In the genomic region with DNA sequence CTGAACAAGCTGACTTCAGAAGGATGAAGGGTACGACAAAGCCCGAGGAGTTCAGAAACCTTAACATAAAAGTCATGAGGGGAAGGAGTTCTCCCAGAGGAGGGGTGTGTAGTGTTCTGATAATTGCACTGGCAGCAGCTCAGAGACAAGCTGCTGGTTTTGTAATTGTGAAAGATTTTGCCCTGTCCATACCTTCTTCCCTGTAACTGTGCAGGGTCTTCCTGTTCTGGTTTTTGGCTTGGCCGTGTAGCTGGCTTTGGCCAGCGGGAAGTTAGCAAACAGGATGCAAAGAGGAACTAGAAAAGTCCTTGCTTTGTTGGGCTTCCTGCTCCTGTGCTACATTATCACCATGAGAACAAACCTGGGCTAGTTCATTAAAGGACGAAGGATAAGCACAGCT, we compare ENCODE assay signal across 20 cellular contexts.
DNase-seq lines count a peak whose midpoint lies in the region; ATAC-seq lines count a peak whose summit lies in the region.
"Had no signal": no experiment of that assay in that cellular context is flagged by ENCODE, and none has a peak within 500 bp of the region (broad histone marks: within the 10 kb centered on the region; RNA-seq: fewer than 3 reads in every experiment).

No MANE protein-coding gene starts in this region.

- ATAC-seq in Right ventricle myocardium inferior = peak; percentile 33
- ATAC-seq in sciatic nerve = peak; percentile 59
- no peak for ATAC-seq in GM18519 (IDR thresholded peaks at IDR 0.05; ENCODE audit: low FRiP score, unreplicated experiment)
- ATAC-seq in GM21737 (IDR thresholded peaks at IDR 0.05; ENCODE audit: unreplicated experiment) = no peak
- ATAC-seq: psoas muscle, SK-N-SH treated with all-trans-retinoic acid at 6 μM for 48 hours had no signal

- intact Hi-C loops in Right ventricle myocardium inferior (cut with DNase I) = no loop called here
- intact Hi-C loops in cardiac septum (cut with DNase I) = no loop called here
- intact Hi-C loops in dendritic cell treated with granulocyte-macrophage colony-stimulating factor and Interleukin-4, amounts not matched to agents 40 ng/mL and 50 ng/mL, for 4 days (cut with micrococcal nuclease) = no loop called here
- intact Hi-C loops in sciatic nerve (cut with DNase I) = no loop called here
- intact Hi-C loops in posterior vena cava (cut with DNase I) = no loop called here

- H3K27ac Mint-ChIP-seq in dendritic cell treated with granulocyte-macrophage colony-stimulating factor and Interleukin-4, amounts not matched to agents 40 ng/mL and 50 ng/mL, for 4 days = peak overlapping the region; percentile 61
- H3K27ac Mint-ChIP-seq: activated CD4-positive, alpha-beta T cell treated with anti-CD3 and anti-CD28 coated beads, Interleukin-2, amount 10 ng/mL, durations not matched to agents 24 days and 14 days; activated naive CD8-positive, alpha-beta T cell; mesothelial cell of epicardium; nephron progenitor cell had no signal

- no peak overlapping the region for H3K4me3 Mint-ChIP-seq in dendritic cell treated with granulocyte-macrophage colony-stimulating factor and Interleukin-4, amounts not matched to agents 40 ng/mL and 50 ng/mL, for 4 days
- H3K4me3 Mint-ChIP-seq: activated CD4-positive, alpha-beta T cell treated with anti-CD3 and anti-CD28 coated beads, Interleukin-2, amount 10 ng/mL, durations not matched to agents 24 days and 14 days; activated naive CD8-positive, alpha-beta T cell; mesothelial cell of epicardium; nephron progenitor cell had no signal

- peaks cover 8% of the 10 kb centered on the region for H3K9me3 Mint-ChIP-seq in dendritic cell treated with granulocyte-macrophage colony-stimulating factor and Interleukin-4, amounts not matched to agents 40 ng/mL and 50 ng/mL, for 4 days
- H3K9me3 Mint-ChIP-seq: nephron progenitor cell had no signal

- no peaks in the 10 kb centered on the region for H3K36me3 Mint-ChIP-seq in dendritic cell treated with granulocyte-macrophage colony-stimulating factor and Interleukin-4, amounts not matched to agents 40 ng/mL and 50 ng/mL, for 4 days (ENCODE audit: low read depth)
- H3K36me3 Mint-ChIP-seq: mesothelial cell of epicardium had no signal

- peaks cover 4% of the 10 kb centered on the region for H3K27me3 Mint-ChIP-seq in dendritic cell treated with granulocyte-macrophage colony-stimulating factor and Interleukin-4, amounts not matched to agents 40 ng/mL and 50 ng/mL, for 4 days
- H3K27me3 Mint-ChIP-seq: activated naive CD8-positive, alpha-beta T cell had no signal

- peaks cover 61% of the 10 kb centered on the region for H3K4me1 Mint-ChIP-seq in dendritic cell treated with granulocyte-macrophage colony-stimulating factor and Interleukin-4, amounts not matched to agents 40 ng/mL and 50 ng/mL, for 4 days (ENCODE audit: low read depth)
- H3K4me1 Mint-ChIP-seq: activated CD4-positive, alpha-beta T cell treated with anti-CD3 and anti-CD28 coated beads, Interleukin-2, amount 10 ng/mL, durations not matched to agents 24 days and 14 days; mesothelial cell of epicardium; nephron progenitor cell had no signal

- DNase-seq in Right ventricle myocardium inferior (ENCODE audit: missing footprints) (no peak), cardiac septum (ENCODE audit: low spot score) (no peak), NOMO-1 treated with DMSO at 0.1 percent for 48 hours (lab: John Stamatoyannopoulos, UW; ENCODE audit: unreplicated experiment) (peak; percentile 82), sciatic nerve (ENCODE audit: low spot score) (no peak), posterior vena cava (ENCODE audit: low spot score) (no peak)
- DNase-seq: activated CD4-positive, alpha-beta T cell treated with anti-CD3 and anti-CD28 coated beads, Interleukin-2, amount 10 ng/mL, durations not matched to agents 24 days and 14 days; C1 segment of cervical spinal cord; DMS 273 treated with DMSO at 0.1 percent for 48 hours; NCI-H1048; NCI-H1930; NCI-H226; NCI-H82; nephron progenitor cell; psoas muscle had no signal

Comparison
In these comparisons a context has a peak if more than half of its experiments do, and no peak if none do; other contexts are left out.
1. ATAC-seq: peak in Right ventricle myocardium inferior (single experiment) and sciatic nerve (single experiment); none in GM18519 (single experiment) and GM21737 (single experiment).